In the genomic region with DNA sequence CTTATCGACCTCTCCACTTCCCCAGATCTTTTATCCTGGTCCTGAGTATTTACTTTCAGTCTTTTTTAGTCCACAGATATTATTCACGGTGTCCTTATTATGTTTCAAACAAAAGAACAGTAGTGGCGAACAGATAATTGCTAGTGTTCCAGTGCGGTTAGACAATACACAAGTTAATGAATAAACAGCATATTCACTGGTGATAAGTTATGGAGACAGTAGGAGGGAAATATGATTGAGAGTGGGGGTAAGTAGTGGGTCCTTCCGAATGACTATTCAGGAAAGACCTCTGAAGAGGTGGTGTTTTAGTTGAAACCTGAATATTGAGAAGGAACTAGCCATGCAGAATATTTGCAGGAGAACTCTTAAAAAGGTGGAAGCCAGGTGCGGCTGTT, we compare ENCODE assay signal across 8 cellular contexts. TPM values are rescaled to one million over a fixed set of nuclear protein-coding genes. Genes with fewer than 3 reads are reported as not detected.
DNase-seq lines count a peak whose midpoint lies in the region; ATAC-seq, FAIRE-seq and TF ChIP-seq lines count a peak whose summit lies in the region.

No MANE protein-coding gene starts in this region.

- no peak for DNase-seq in CD4-positive, alpha-beta T cell
- no peak for DNase-seq in activated CD8-positive, alpha-beta T cell treated with anti-CD3 and anti-CD28 coated beads, Interleukin-2, amount 10 ng/mL, durations not matched to agents 7 days and 5 days
- DNase-seq in kidney glomerular epithelial cell (lab: John Stamatoyannopoulos, UW) (peak; percentile 41), tibial nerve (ENCODE audit: low spot score in 2 of 2) (no peak), H54 (ENCODE audit: insufficient read length, low spot score) (no peak), cortex of kidney (lab: John Stamatoyannopoulos, UW) (no peak)
- DNase-seq in activated effector memory CD4-positive, alpha-beta T cell treated with Interleukin-2 at 50 U/mL for 16 hours, result no peak

- peak overlapping the region; percentile 67 for H3K27ac Mint-ChIP-seq in CD4-positive, alpha-beta T cell
- H3K27ac Mint-ChIP-seq in activated CD8-positive, alpha-beta T cell treated with anti-CD3 and anti-CD28 coated beads, Interleukin-2, amount 10 ng/mL, durations not matched to agents 7 days and 5 days, result peak overlapping the region; percentile 98

- TF ChIP-seq EP300 in tibial nerve (IDR thresholded peaks at IDR 0.05), result no peak

- H3K27me3 ChIP-seq in CD4-positive, alpha-beta T cell (ENCODE audit: control insufficient read depth, insufficient read depth, low read length), result no peaks in the 10 kb centered on the region
- H3K27me3 ChIP-seq in tibial nerve, result no peaks in the 10 kb centered on the region

- peak overlapping the region; percentile 71 for H3K27ac ChIP-seq in CD4-positive, alpha-beta T cell (ENCODE audit: low read depth, low read length)
- H3K27ac ChIP-seq in tibial nerve, result peak overlapping the region in 3 of 4 donors; percentile 53 to 94 (median 92)

- no peaks in the 10 kb centered on the region for H3K9me3 ChIP-seq in CD4-positive, alpha-beta T cell (ENCODE audit: control insufficient read depth, low read length)
- H3K9me3 ChIP-seq in tibial nerve, result no peaks in the 10 kb centered on the region

- H3K4me1 ChIP-seq in tibial nerve, result peaks cover 0 to 43% (median 16%) of the 10 kb centered on the region in 4 donors

- intact Hi-C loops in CD4-positive, alpha-beta T cell (cut with DNase I, micrococcal nuclease), result loop anchor here (2.0 to 10.0 kb wide), 2 partner anchors 684 to 810 kb away; a partner anchor contains a TSS

- peak overlapping the region; percentile 45 to 99 (median 94) for H3K4me3 ChIP-seq in tibial nerve

- no peak for FAIRE-seq in H54 (lab: Jason Lieb, UNC)

- no peaks in the 10 kb centered on the region for H3K9me3 Mint-ChIP-seq in CD4-positive, alpha-beta T cell
- H3K9me3 Mint-ChIP-seq in activated CD8-positive, alpha-beta T cell treated with anti-CD3 and anti-CD28 coated beads, Interleukin-2, amount 10 ng/mL, durations not matched to agents 7 days and 5 days (ENCODE audit: insufficient read depth), result no peaks in the 10 kb centered on the region

- no peaks in the 10 kb centered on the region for H3K36me3 ChIP-seq in tibial nerve

- no peak for ATAC-seq in CD4-positive, alpha-beta T cell (ENCODE audit: poor library complexity)
- ATAC-seq in HG02981 (IDR thresholded peaks at IDR 0.05; ENCODE audit: unreplicated experiment), result peak; percentile 8
- no peak for ATAC-seq in activated CD8-positive, alpha-beta T cell treated with anti-CD3 and anti-CD28 coated beads, Interleukin-2, amount 10 ng/mL, durations not matched to agents 7 days and 5 days

- TF ChIP-seq POLR2A in tibial nerve (IDR thresholded peaks at IDR 0.05) (no peak), H54 (IDR thresholded peaks at IDR 0.05; ENCODE audit: low read depth, low read length) (no peak)

- POLR2A ChIA-PET in CD4-positive, alpha-beta T cell (lab: Charles Lee), result interaction anchor here (0.9 to 3.1 kb wide), 5 partner anchors 9 to 1529 kb away, joined by 3 to 21 read pairs (median 12); a partner anchor contains a TSS
- POLR2A ChIA-PET in activated CD8-positive, alpha-beta T cell treated with anti-CD3 and anti-CD28 coated beads, Interleukin-2, amount 10 ng/mL, durations not matched to agents 7 days and 5 days (lab: Charles Lee), result interaction anchor here (0.7 to 1.8 kb wide), 5 partner anchors 10 to 689 kb away, joined by 3 to 5 read pairs (median 3); no protein-coding TSS in a partner anchor

- peak overlapping the region; percentile 89 for H3K4me3 Mint-ChIP-seq in CD4-positive, alpha-beta T cell
- peak overlapping the region; percentile 91 for H3K4me3 Mint-ChIP-seq in activated CD8-positive, alpha-beta T cell treated with anti-CD3 and anti-CD28 coated beads, Interleukin-2, amount 10 ng/mL, durations not matched to agents 7 days and 5 days

- 9 to 11% methylated on average over 6 of the region's 6 CpGs for WGBS in tibial nerve, 2 donors

- H3K4me1 Mint-ChIP-seq in CD4-positive, alpha-beta T cell (ENCODE audit: low read depth), result peaks cover 50% of the 10 kb centered on the region
- H3K4me1 Mint-ChIP-seq in activated CD8-positive, alpha-beta T cell treated with anti-CD3 and anti-CD28 coated beads, Interleukin-2, amount 10 ng/mL, durations not matched to agents 7 days and 5 days (ENCODE audit: low read depth), result peaks cover 23% of the 10 kb centered on the region

- H3K27me3 Mint-ChIP-seq in CD4-positive, alpha-beta T cell, result no peaks in the 10 kb centered on the region
- H3K27me3 Mint-ChIP-seq in activated CD8-positive, alpha-beta T cell treated with anti-CD3 and anti-CD28 coated beads, Interleukin-2, amount 10 ng/mL, durations not matched to agents 7 days and 5 days (ENCODE audit: low read depth), result no peaks in the 10 kb centered on the region

- no peak for TF ChIP-seq CTCF in CD4-positive, alpha-beta T cell (IDR thresholded peaks at IDR 0.05)
- no peak for TF ChIP-seq CTCF in tibial nerve (IDR thresholded peaks at IDR 0.05)

- CTCF ChIA-PET in CD4-positive, alpha-beta T cell (lab: Charles Lee), result interaction anchor here (2.1 kb wide), 1 partner anchor 10 kb away, joined by 12 read pairs; no protein-coding TSS in a partner anchor
- CTCF ChIA-PET in activated CD8-positive, alpha-beta T cell treated with anti-CD3 and anti-CD28 coated beads, Interleukin-2, amount 10 ng/mL, durations not matched to agents 7 days and 5 days (lab: Charles Lee), result interaction anchor here (0.6 to 3.2 kb wide), 7 partner anchors 9 to 938 kb away, joined by 3 to 27 read pairs (median 3); no protein-coding TSS in a partner anchor

- peaks cover 12% of the 10 kb centered on the region for H3K36me3 Mint-ChIP-seq in CD4-positive, alpha-beta T cell (ENCODE audit: low read depth)
- peaks cover 8% of the 10 kb centered on the region for H3K36me3 Mint-ChIP-seq in activated CD8-positive, alpha-beta T cell treated with anti-CD3 and anti-CD28 coated beads, Interleukin-2, amount 10 ng/mL, durations not matched to agents 7 days and 5 days (ENCODE audit: low read depth)

RNA-seq across cellular contexts. Expression of a gene that starts 0.7 kb away (rescaled TPM):
- total RNA-seq in CD4-positive, alpha-beta T cell, result 1 to 10 TPM; 8.7 to 9.2 TPM
- 10 to 100 TPM; 13.9 to 15.8 TPM for total RNA-seq in activated CD8-positive, alpha-beta T cell treated with anti-CD3 and anti-CD28 coated beads, Interleukin-2, amount 10 ng/mL, durations not matched to agents 7 days and 5 days
- total RNA-seq in tibial nerve, result 10 to 100 TPM; 32.1 to 42.1 (median 34.7) TPM
